ENCODE assay signal across 18 cellular contexts in genomic region chr10:89458760-89459159, GRCh38. TPM values are rescaled to one million over a fixed set of nuclear protein-coding genes. Genes with fewer than 3 reads are reported as not detected.
DNase-seq lines count a peak whose midpoint lies in the region; ATAC-seq and TF ChIP-seq lines count a peak whose summit lies in the region.
"Had no signal": no experiment of that assay in that cellular context is flagged by ENCODE, and none has a peak within 500 bp of the region (broad histone marks: within the 10 kb centered on the region; RNA-seq: fewer than 3 reads in every experiment).

No MANE protein-coding gene starts in this region.

- H3K14ac ChIP-seq in mesenchymal stem cell (ENCODE audit: low read length in 2 of 2) = no peak overlapping the region

- 76% methylated on average over 1 of the region's 1 CpG for WGBS in mesenchymal stem cell

- no peaks in the 10 kb centered on the region for H3K79me1 ChIP-seq in mesenchymal stem cell (replicated peaks; ENCODE audit: low read length, poor library complexity, severe bottlenecking)

- peak overlapping the region; percentile 4 for H3K4me3 ChIP-seq in A673 (ENCODE audit: low read depth, low read length, poor library complexity, severe bottlenecking)
- H3K4me3 ChIP-seq in choroid plexus epithelial cell (ENCODE audit: low read depth, low read length) = no peak overlapping the region
- H3K4me3 ChIP-seq in mesenchymal stem cell (ENCODE audit: insufficient read depth in 1 of 2, low read depth in 1 of 2, low read length in 2 of 2) = no peak overlapping the region
- H3K4me3 ChIP-seq: stomach, tibial nerve had no signal

- no peak overlapping the region for H3K9ac ChIP-seq in mesenchymal stem cell (ENCODE audit: low read length)

- H2AFZ ChIP-seq in mesenchymal stem cell (ENCODE audit: low read depth, low read length) = no peak overlapping the region

- no peak overlapping the region for H4K8ac ChIP-seq in mesenchymal stem cell (ENCODE audit: low read length)

- no peak overlapping the region for H4K91ac ChIP-seq in mesenchymal stem cell (ENCODE audit: low read length)

- no peak for ATAC-seq in HG03095 (IDR thresholded peaks at IDR 0.05; ENCODE audit: unreplicated experiment)

- H3K4me2 ChIP-seq in mesenchymal stem cell (ENCODE audit: low read length, poor library complexity, severe bottlenecking) = no peak overlapping the region

- no peak for TF ChIP-seq CTCF in A673 (conservative IDR thresholded peaks at IDR 0.05; ENCODE audit: low read depth, low read length)
- no peak for TF ChIP-seq CTCF in choroid plexus epithelial cell (conservative IDR thresholded peaks at IDR 0.05; ENCODE audit: low read depth, low read length)

- H2BK15ac ChIP-seq in mesenchymal stem cell (ENCODE audit: low read depth, poor library complexity, severe bottlenecking) = no peak overlapping the region

- no peaks in the 10 kb centered on the region for H3K27me3 ChIP-seq in A673 (replicated peaks; ENCODE audit: insufficient read depth, low read depth, low read length, poor library complexity)
- H3K27me3 ChIP-seq in mesenchymal stem cell (ENCODE audit: control insufficient read depth in 1 of 2, insufficient read depth in 1 of 2, low read length in 2 of 2) = no peaks in the 10 kb centered on the region
- H3K27me3 ChIP-seq: stomach, tibial nerve had no signal

- H3K4me1 ChIP-seq in A673 (ENCODE audit: insufficient read depth, low read length, poor library complexity, severe bottlenecking) = peaks cover 38% of the 10 kb centered on the region
- H3K4me1 ChIP-seq in mesenchymal stem cell (ENCODE audit: control insufficient read depth, insufficient read depth, low read depth, low read length) = no peaks in the 10 kb centered on the region

- no peak overlapping the region for H3K23ac ChIP-seq in mesenchymal stem cell (ENCODE audit: low read length in 2 of 2)

- CTCF ChIA-PET in A673 (lab: Charles Lee) = no interaction called here

- DNase-seq in A673 (ENCODE audit: low spot score) (no peak), M059J (ENCODE audit: low read depth) (peak; percentile 41), choroid plexus epithelial cell (ENCODE audit: low read depth) (peak; percentile 57), mesenchymal stem cell (peak; percentile 66), posterior cingulate gyrus (no peak), GF-D8 (lab: John Stamatoyannopoulos, UW) (no peak), HK-2 (ENCODE audit: unreplicated experiment) (no peak)
- DNase-seq: activated B cell treated with CpG ODN at 0.5 μM for 24 hours; activated CD4-positive, alpha-beta memory T cell treated with anti-CD3 and anti-CD28 coated beads for 36 hours; activated effector memory CD4-positive, alpha-beta T cell treated with anti-CD3 and anti-CD28 coated beads, Interleukin-2, amount 50 U/mL, for 16 hours; KBM-7; NCI-H146; NCI-H2171; NCI-H526; retina; stomach had no signal

- H3K36me3 ChIP-seq in A673 (ENCODE audit: insufficient read depth, low read length, poor library complexity, severe bottlenecking) (no peaks in the 10 kb centered on the region), mesenchymal stem cell (ENCODE audit: control insufficient read depth in 1 of 2, insufficient read depth in 2 of 2, low read depth in 1 of 2, low read length in 2 of 2) (no peaks in the 10 kb centered on the region)
- H3K36me3 ChIP-seq: stomach, tibial nerve had no signal

- intact Hi-C loops in A673 (cut with micrococcal nuclease; ENCODE audit: unreplicated experiment) = no loop called here
- intact Hi-C loops in posterior cingulate gyrus (cut with DNase I) = no loop called here

- POLR2A ChIA-PET in A673 (lab: Charles Lee; ENCODE audit: low non-redundant PET) = no interaction called here

- no peak overlapping the region for H2BK5ac ChIP-seq in mesenchymal stem cell (ENCODE audit: low read depth, low read length, poor library complexity, severe bottlenecking)

- no peak overlapping the region for H3K18ac ChIP-seq in mesenchymal stem cell (ENCODE audit: low read depth in 1 of 2, low read length in 2 of 2)

- H3K27ac ChIP-seq in A673 (ENCODE audit: low read depth, low read length, poor library complexity, severe bottlenecking) (peak overlapping the region; percentile 64), mesenchymal stem cell (ENCODE audit: low read length, poor library complexity, severe bottlenecking) (no peak overlapping the region)
- H3K27ac ChIP-seq: stomach, tibial nerve had no signal

- no peak overlapping the region for H2BK120ac ChIP-seq in mesenchymal stem cell (ENCODE audit: low read depth, low read length)

- no peak overlapping the region for H2BK12ac ChIP-seq in mesenchymal stem cell (ENCODE audit: low read length in 2 of 2)

- TSS peak; percentile 27 for BruUV-seq in A673 (replicated peaks; lab: Mats Ljungman, UMichigan)

- H3K4ac ChIP-seq in mesenchymal stem cell (ENCODE audit: low read depth in 1 of 2, low read length in 2 of 2) = no peak overlapping the region

- H2AK5ac ChIP-seq in mesenchymal stem cell (ENCODE audit: low read length, severe bottlenecking) = no peak overlapping the region

- H3K9me3 ChIP-seq in A673 (ENCODE audit: low read depth, low read length, poor library complexity, severe bottlenecking) (no peaks in the 10 kb centered on the region), mesenchymal stem cell (ENCODE audit: control insufficient read depth, low read length) (no peaks in the 10 kb centered on the region)
- H3K9me3 ChIP-seq: stomach, tibial nerve had no signal

RNA-seq across cellular contexts. Expression of gene IFIT5, which starts 44.4 kb away (rescaled TPM):
- total RNA-seq in A673 (2021) = 14.2 and 15.8 TPM in 2 replicates
- total RNA-seq in M059J (2014; rRNA removed; shearing (Covaris generic)) = 57.4 and 77.5 TPM in 2 replicates
- polyA plus RNA-seq in mesenchymal stem cell (2013, experiment 1 of 2) = 16.7 TPM
- polyA plus RNA-seq in mesenchymal stem cell (2013, experiment 2 of 2) = 17.1 TPM

Comparison
In these comparisons a context has a peak if more than half of its experiments do, and no peak if none do; other contexts are left out.
1. DNase-seq: peak in M059J (single experiment), choroid plexus epithelial cell (single experiment) and mesenchymal stem cell (single experiment); none in A673 (single experiment), posterior cingulate gyrus (0 of 10), GF-D8 (single experiment) and HK-2 (single experiment).